In the genomic region with DNA sequence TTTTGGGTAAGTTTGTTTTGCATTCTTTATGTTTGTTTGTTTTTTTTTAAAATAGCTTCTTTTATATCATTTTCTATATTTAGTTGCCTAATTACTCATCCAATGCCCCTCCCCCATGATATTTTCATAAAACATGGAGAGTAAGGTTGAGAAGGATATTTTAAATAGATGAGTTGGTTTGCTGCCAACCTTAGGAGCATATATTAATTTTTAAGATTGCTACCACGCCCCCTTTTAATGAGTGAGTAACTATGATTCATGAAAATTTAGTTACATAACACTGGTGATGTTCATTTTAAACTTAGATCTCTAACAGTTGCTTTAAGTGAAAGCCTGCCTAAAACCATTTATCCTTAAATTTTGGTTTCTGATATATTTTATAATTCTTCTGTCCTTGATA, we compare ENCODE assay signal across 12 cellular contexts. TPM values are rescaled to one million over a fixed set of nuclear protein-coding genes. Genes with fewer than 3 reads are reported as not detected.
A peak's percentile ranks its signal among the peaks of the same experiment; 100 is the strongest.
DNase-seq lines count a peak whose midpoint lies in the region; ATAC-seq and TF ChIP-seq lines count a peak whose summit lies in the region.
"Had no signal": no experiment of that assay in that cellular context is flagged by ENCODE, and none has a peak within 500 bp of the region (broad histone marks: within the 10 kb centered on the region; RNA-seq: fewer than 3 reads in every experiment).

No MANE protein-coding gene starts in this region.

- H3K23ac ChIP-seq in IMR-90 (ENCODE audit: low read depth, low read length): no peak overlapping the region

- peaks cover 6% of the 10 kb centered on the region for H3K4me1 Mint-ChIP-seq in memory B cell

- H3K4ac ChIP-seq in IMR-90 (ENCODE audit: low read depth, low read length): no peak overlapping the region

- H3K4me1 ChIP-seq in IMR-90 (ENCODE audit: control insufficient read depth, insufficient read depth, low read length) (peaks cover 9% of the 10 kb centered on the region), adipocyte (ENCODE audit: control insufficient read depth, insufficient read depth, low read length) (peaks cover 25% of the 10 kb centered on the region), gastroesophageal sphincter (no peaks in the 10 kb centered on the region)

- DNase-seq in activated CD4-positive, CD25-positive, alpha-beta regulatory T cell treated with anti-CD3 and anti-CD28 coated beads, Interleukin-2, amount 50 U/mL, for 72 hours: no peak
- DNase-seq in IMR-90 (peak; percentile 17), adipocyte (ENCODE audit: low read depth) (peak; percentile 22), memory B cell (ENCODE audit: low spot score in 2 of 2) (no peak)
- DNase-seq: NCI-H2171, SW 1271, thyroid gland had no signal

- H3K56ac ChIP-seq in IMR-90 (ENCODE audit: extremely low read depth, insufficient read depth, low read length): no peak overlapping the region

- no peak overlapping the region for H2BK120ac ChIP-seq in IMR-90 (ENCODE audit: low read depth, low read length)

- no peak overlapping the region for H2BK15ac ChIP-seq in IMR-90 (ENCODE audit: low read depth, low read length)

- peaks cover 28% of the 10 kb centered on the region for H3K36me3 Mint-ChIP-seq in memory B cell

- no CpG with 5 or more reads among the region's 1 CpG for WGBS in IMR-90 (ENCODE audit: extremely low coverage in 2 of 2, insufficient read length in 1 of 2), 2 experiments
- WGBS in gastroesophageal sphincter (ENCODE audit: low coverage in 1 of 2), 2 donors: 73 to 74% methylated on average over 1 of the region's 1 CpG

- no peak for TF ChIP-seq EP300 in gastroesophageal sphincter (IDR thresholded peaks at IDR 0.05)

- no peak overlapping the region for H2BK5ac ChIP-seq in IMR-90 (ENCODE audit: low read depth, low read length, poor library complexity, severe bottlenecking)

- no peak overlapping the region for H3K9ac ChIP-seq in IMR-90 (ENCODE audit: low read depth, low read length)
- H3K9ac ChIP-seq in adipocyte (ENCODE audit: low read length): no peak overlapping the region

- TF ChIP-seq POLR2A in IMR-90 (IDR thresholded peaks at IDR 0.05; ENCODE audit: low read depth, low read length) (no peak), gastroesophageal sphincter (IDR thresholded peaks at IDR 0.05) (no peak)

- H4K8ac ChIP-seq in IMR-90 (ENCODE audit: low read depth in 2 of 2, low read length in 2 of 2): no peak overlapping the region

- in situ Hi-C loops in IMR-90 (cut with MboI; ENCODE audit: low sequenced_read_pairs): no loop called here

- H2AFZ ChIP-seq in IMR-90 (replicated peaks; ENCODE audit: low read length, poor library complexity): no peak overlapping the region

- no peaks in the 10 kb centered on the region for H3K27me3 Mint-ChIP-seq in memory B cell

- H4K91ac ChIP-seq in IMR-90 (ENCODE audit: insufficient read depth, low read depth, low read length): no peak overlapping the region

- no peaks in the 10 kb centered on the region for H3K9me3 Mint-ChIP-seq in memory B cell

- CTCF ChIA-PET in IMR-90 (lab: Yijun Ruan, JAX): interaction anchor here (0.6 kb wide), 1 partner anchor 204 kb away, joined by 3 read pairs; no protein-coding TSS in a partner anchor

- no peak overlapping the region for H3K18ac ChIP-seq in IMR-90 (ENCODE audit: low read depth, low read length)

- no peaks in the 10 kb centered on the region for H3K27me3 ChIP-seq in IMR-90 (ENCODE audit: control insufficient read depth, insufficient read depth, low read length)
- no peaks in the 10 kb centered on the region for H3K27me3 ChIP-seq in adipocyte (replicated peaks; ENCODE audit: control insufficient read depth, insufficient read depth, low read length)
- H3K27me3 ChIP-seq in gastroesophageal sphincter: no peaks in the 10 kb centered on the region
- H3K27me3 ChIP-seq: thyroid gland had no signal

- H3K4me3 Mint-ChIP-seq in memory B cell: no peak overlapping the region

- no peak for TF ChIP-seq CTCF in IMR-90 (conservative IDR thresholded peaks at IDR 0.05; ENCODE audit: low read depth, low read length)
- TF ChIP-seq CTCF in gastroesophageal sphincter (IDR thresholded peaks at IDR 0.05): no peak

- H3K4me3 ChIP-seq in IMR-90 (ENCODE audit: insufficient read depth, low read depth, low read length): no peak overlapping the region
- H3K4me3 ChIP-seq in adipocyte (ENCODE audit: low read length): no peak overlapping the region
- no peak overlapping the region for H3K4me3 ChIP-seq in gastroesophageal sphincter
- H3K4me3 ChIP-seq: coronary artery, thyroid gland had no signal

- H4K20me1 ChIP-seq in IMR-90 (ENCODE audit: insufficient read depth, low read length): peaks cover 3% of the 10 kb centered on the region; the same call in 1 of the 2 replicates

- ATAC-seq in activated CD4-positive, CD25-positive, alpha-beta regulatory T cell treated with anti-CD3 and anti-CD28 coated beads, Interleukin-2, amount 50 U/mL, for 24 hours: peak; percentile 57 to 61
- ATAC-seq in IMR-90 (ENCODE audit: low read depth) (no peak), memory B cell (ENCODE audit: low read depth) (no peak), HG03378 (IDR thresholded peaks at IDR 0.05; ENCODE audit: unreplicated experiment) (no peak), gastroesophageal sphincter (no peak), HG02885 (IDR thresholded peaks at IDR 0.05; ENCODE audit: poor library complexity, unreplicated experiment) (no peak)

- H2AK5ac ChIP-seq in IMR-90 (ENCODE audit: low read depth, low read length): no peak overlapping the region

- peak overlapping the region; percentile 11 for H3K27ac Mint-ChIP-seq in memory B cell

- BruUV-seq in IMR-90 (replicated peaks; lab: Mats Ljungman, UMichigan): no TSS peak

- H3K14ac ChIP-seq in IMR-90 (replicated peaks; ENCODE audit: low read depth, low read length): no peak overlapping the region

- H3K27ac ChIP-seq in IMR-90 (ENCODE audit: insufficient read depth, low read length) (no peak overlapping the region), gastroesophageal sphincter (no peak overlapping the region)
- H3K27ac ChIP-seq: coronary artery had no signal

- no peaks in the 10 kb centered on the region for H3K9me3 ChIP-seq in IMR-90 (ENCODE audit: control insufficient read depth, insufficient read depth, low read length)
- no peaks in the 10 kb centered on the region for H3K9me3 ChIP-seq in adipocyte (ENCODE audit: control insufficient read depth, low read length)
- H3K9me3 ChIP-seq in gastroesophageal sphincter: no peaks in the 10 kb centered on the region
- H3K9me3 ChIP-seq: thyroid gland had no signal

- dilution Hi-C loops in IMR-90 (cut with HindIII; ENCODE audit: low sequenced_read_pairs, unreplicated experiment): no loop called here

- no peak overlapping the region for H2AK9ac ChIP-seq in IMR-90 (replicated peaks; ENCODE audit: low read depth, low read length, poor library complexity)

- H3K4me2 ChIP-seq in IMR-90 (ENCODE audit: low read depth, low read length): no peak overlapping the region

- H3K79me1 ChIP-seq in IMR-90 (ENCODE audit: low read depth in 1 of 2, low read length in 2 of 2): peaks cover 12 to 53% of the 10 kb centered on the region in 2 experiments; a peak in 3 of 4 replicates

- H3K36me3 ChIP-seq in IMR-90 (ENCODE audit: control insufficient read depth, insufficient read depth, low read length) (peaks cover 35% of the 10 kb centered on the region), adipocyte (ENCODE audit: control insufficient read depth, insufficient read depth, low read length, severe bottlenecking) (peaks cover 78% of the 10 kb centered on the region), gastroesophageal sphincter (peaks cover 0 to 99% of the 10 kb centered on the region in 2 donors)

- no peak for TF ChIP-seq RAD21 in IMR-90 (IDR thresholded peaks at IDR 0.05; ENCODE audit: low read length)

- no peak overlapping the region for H4K5ac ChIP-seq in IMR-90 (ENCODE audit: low read depth, low read length)

- H2BK20ac ChIP-seq in IMR-90 (ENCODE audit: low read depth, low read length): no peak overlapping the region

- intact Hi-C loops in IMR-90 (cut with micrococcal nuclease): no loop called here

- peaks cover 20% of the 10 kb centered on the region for H3K9me1 ChIP-seq in IMR-90 (ENCODE audit: insufficient read depth, low read length)

- POLR2A ChIA-PET in IMR-90 (lab: Charles Lee; ENCODE audit: unreplicated experiment): no interaction called here

TF ChIP-seq in IMR-90, 13 proteins besides CTCF, POLR2A, EP300 and RAD21:
- TF ChIP-seq CEBPB (IDR thresholded peaks at IDR 0.05; ENCODE audit: low read depth, low read length) (no peak), MAZ (IDR thresholded peaks at IDR 0.05; ENCODE audit: borderline replicate concordance, low read depth, low read length) (no peak), NFE2L2 (IDR thresholded peaks at IDR 0.05; ENCODE audit: low read depth, low read length) (no peak), RCOR1 (IDR thresholded peaks at IDR 0.05; ENCODE audit: insufficient replicate concordance, low read length) (no peak)

RNA-seq across cellular contexts. Expression of a gene that starts 18.7 kb away (rescaled TPM):
- total RNA-seq in IMR-90 (2012; rRNA removed): 48.4 and 101 TPM in 2 replicates
- polyA plus RNA-seq in IMR-90 (2012; rRNA removed): 54.6 and 63.9 TPM in 2 replicates
- 23.0 and 27.0 TPM in 2 replicates for polyA plus RNA-seq in IMR-90 (2012; cell fraction: cytosol; rRNA removed)
- 4.7 and 22.7 TPM in 2 replicates for polyA plus RNA-seq in IMR-90 (2012; cell fraction: nucleus; rRNA removed; ENCODE audit: low replicate concordance)
- total RNA-seq in gastroesophageal sphincter: 100 to 1,000 TPM in 1 of 4 donors, 10 to 100 TPM in 3; 82.6 to 170 (median 88.8) TPM

Comparison
In these comparisons a context has a peak if more than half of its experiments do, and no peak if none do; other contexts are left out.
1. ATAC-seq: peak in activated CD4-positive, CD25-positive, alpha-beta regulatory T cell treated with anti-CD3 and anti-CD28 coated beads, Interleukin-2, amount 50 U/mL, for 24 hours (2 of 2); none in IMR-90 (single experiment), memory B cell (single experiment), HG03378 (single experiment), gastroesophageal sphincter (single experiment) and HG02885 (single experiment).
2. DNase-seq: peak in IMR-90 (single experiment) and adipocyte (single experiment); none in activated CD4-positive, CD25-positive, alpha-beta regulatory T cell treated with anti-CD3 and anti-CD28 coated beads, Interleukin-2, amount 50 U/mL, for 72 hours (single experiment) and memory B cell (0 of 2).